9 cellular contexts compared by ENCODE assay signal in genomic region chr17:64635647-64636305, GRCh38. TPM values are rescaled to one million over a fixed set of nuclear protein-coding genes. Genes with fewer than 3 reads are reported as not detected.
DNase-seq lines count a peak whose midpoint lies in the region; ATAC-seq and TF ChIP-seq lines count a peak whose summit lies in the region.
"Had no signal": no experiment of that assay in that cellular context is flagged by ENCODE, and none has a peak within 500 bp of the region (broad histone marks: within the 10 kb centered on the region; RNA-seq: fewer than 3 reads in every experiment).

No MANE protein-coding gene starts in this region.

- no peaks in the 10 kb centered on the region for H3K9me3 Mint-ChIP-seq in CD8-positive, alpha-beta T cell
- H3K9me3 Mint-ChIP-seq: nephron progenitor cell had no signal

- H3K4me3 ChIP-seq in OCI-LY7 (ENCODE audit: low read depth, low read length, poor library complexity, severe bottlenecking) = no peak overlapping the region
- H3K4me3 ChIP-seq in CD8-positive, alpha-beta T cell (ENCODE audit: low read depth, low read length) = no peak overlapping the region

- peak; percentile 64 for DNase-seq in RPMI8226
- DNase-seq in kidney tubule cell (ENCODE audit: low spot score) = peak; percentile 27
- DNase-seq in OCI-LY7 (ENCODE audit: low spot score) = no peak
- no peak for DNase-seq in CD8-positive, alpha-beta T cell
- no peak for DNase-seq in NCI-H510A (lab: John Stamatoyannopoulos, UW)
- DNase-seq in hippocampal formation (lab: John Stamatoyannopoulos, UW) = no peak
- DNase-seq: nephron progenitor cell had no signal

- no peaks in the 10 kb centered on the region for H4K20me1 ChIP-seq in OCI-LY7 (ENCODE audit: insufficient read depth, low read length)

- no peak overlapping the region for H3K27ac ChIP-seq in OCI-LY7 (ENCODE audit: low read depth, low read length, poor library complexity, severe bottlenecking)
- H3K27ac ChIP-seq in CD8-positive, alpha-beta T cell (ENCODE audit: low read depth, low read length) = no peak overlapping the region

- H3K27ac Mint-ChIP-seq in CD8-positive, alpha-beta T cell = no peak overlapping the region
- H3K27ac Mint-ChIP-seq: nephron progenitor cell had no signal

- no peak overlapping the region for H3K4me3 Mint-ChIP-seq in CD8-positive, alpha-beta T cell
- H3K4me3 Mint-ChIP-seq: nephron progenitor cell had no signal

- H2AFZ ChIP-seq in OCI-LY7 (ENCODE audit: low read length) = no peak overlapping the region

- peak; percentile 75 for ATAC-seq in GM18517 (IDR thresholded peaks at IDR 0.05; ENCODE audit: unreplicated experiment)
- ATAC-seq in HG02610 (IDR thresholded peaks at IDR 0.05; ENCODE audit: unreplicated experiment) = peak; percentile 85
- no peak for ATAC-seq in CD8-positive, alpha-beta T cell

- H3K27me3 ChIP-seq in CD8-positive, alpha-beta T cell (ENCODE audit: insufficient read depth, low read length) = no peaks in the 10 kb centered on the region

- H3K27me3 Mint-ChIP-seq in CD8-positive, alpha-beta T cell (ENCODE audit: low read depth) = no peaks in the 10 kb centered on the region

- no peaks in the 10 kb centered on the region for H3K9me3 ChIP-seq in OCI-LY7 (ENCODE audit: low read length)
- no peaks in the 10 kb centered on the region for H3K9me3 ChIP-seq in CD8-positive, alpha-beta T cell (ENCODE audit: low read length)

- H3K9me2 ChIP-seq in OCI-LY7 (ENCODE audit: insufficient read depth, low read length) = no peaks in the 10 kb centered on the region

- TF ChIP-seq CTCF in OCI-LY7 (conservative IDR thresholded peaks at IDR 0.05; ENCODE audit: low read length) = no peak
- TF ChIP-seq CTCF in CD8-positive, alpha-beta T cell (IDR thresholded peaks at IDR 0.05) = no peak

- no TSS peak for BruUV-seq in OCI-LY7 (replicated peaks; lab: Mats Ljungman, UMichigan)

- no peak overlapping the region for H3K4me2 ChIP-seq in OCI-LY7 (ENCODE audit: low read length)

- POLR2A ChIA-PET in OCI-LY7 (lab: Charles Lee) = interaction anchor here (0.7 kb wide), 1 partner anchor 37 kb away, joined by 3 read pairs; no protein-coding TSS in a partner anchor
- POLR2A ChIA-PET in CD8-positive, alpha-beta T cell (lab: Charles Lee) = no interaction called here

- H3K79me2 ChIP-seq in OCI-LY7 (ENCODE audit: insufficient read depth, low read depth, low read length) = peaks cover 8% of the 10 kb centered on the region; the same call in 1 of the 2 replicates

- intact Hi-C loops in OCI-LY7 (cut with micrococcal nuclease; ENCODE audit: unreplicated experiment) = no loop called here
- intact Hi-C loops in CD8-positive, alpha-beta T cell (cut with DNase I, micrococcal nuclease) = no loop called here

- CTCF ChIA-PET in OCI-LY7 (lab: Charles Lee; ENCODE audit: unreplicated experiment) = interaction anchor here (1.0 kb wide), 1 partner anchor 15 kb away, joined by 5 read pairs; no protein-coding TSS in a partner anchor
- CTCF ChIA-PET in CD8-positive, alpha-beta T cell (lab: Charles Lee) = no interaction called here

- H3K4me1 Mint-ChIP-seq in CD8-positive, alpha-beta T cell (ENCODE audit: low read depth) = peaks cover 55% of the 10 kb centered on the region

- peaks cover 6% of the 10 kb centered on the region for H3K4me1 ChIP-seq in OCI-LY7 (ENCODE audit: insufficient read depth, low read length, poor library complexity, severe bottlenecking)
- peaks cover 20% of the 10 kb centered on the region for H3K4me1 ChIP-seq in CD8-positive, alpha-beta T cell (ENCODE audit: insufficient read depth, low read length)

- peaks cover 12% of the 10 kb centered on the region; the same call in 1 of the 2 replicates for H3K36me3 ChIP-seq in OCI-LY7 (ENCODE audit: insufficient read depth, low read length)
- no peaks in the 10 kb centered on the region for H3K36me3 ChIP-seq in CD8-positive, alpha-beta T cell (ENCODE audit: insufficient read depth, low read length)

- H3K36me3 Mint-ChIP-seq in CD8-positive, alpha-beta T cell = peaks cover 32% of the 10 kb centered on the region

RNA-seq across cellular contexts. Expression of gene SMURF2, which starts 26.3 kb away (rescaled TPM):
- 15.6 and 22.0 TPM in 2 replicates for total RNA-seq in OCI-LY7 (2014; rRNA removed; shearing (Covaris generic))
- total RNA-seq in OCI-LY7 (2022) = 20.2 and 20.8 TPM in 2 replicates
- total RNA-seq in CD8-positive, alpha-beta T cell = 10 to 100 TPM; 27.3 to 28.1 TPM

Comparison
In these comparisons a context has a peak if more than half of its experiments do, and no peak if none do; other contexts are left out.
1. DNase-seq: peak in RPMI8226 (single experiment) and kidney tubule cell (single experiment); none in OCI-LY7 (single experiment), CD8-positive, alpha-beta T cell (0 of 7), NCI-H510A (single experiment) and hippocampal formation (0 of 2).